Comparison of ENCODE assay signal across 8 cellular contexts in the genomic region with DNA sequence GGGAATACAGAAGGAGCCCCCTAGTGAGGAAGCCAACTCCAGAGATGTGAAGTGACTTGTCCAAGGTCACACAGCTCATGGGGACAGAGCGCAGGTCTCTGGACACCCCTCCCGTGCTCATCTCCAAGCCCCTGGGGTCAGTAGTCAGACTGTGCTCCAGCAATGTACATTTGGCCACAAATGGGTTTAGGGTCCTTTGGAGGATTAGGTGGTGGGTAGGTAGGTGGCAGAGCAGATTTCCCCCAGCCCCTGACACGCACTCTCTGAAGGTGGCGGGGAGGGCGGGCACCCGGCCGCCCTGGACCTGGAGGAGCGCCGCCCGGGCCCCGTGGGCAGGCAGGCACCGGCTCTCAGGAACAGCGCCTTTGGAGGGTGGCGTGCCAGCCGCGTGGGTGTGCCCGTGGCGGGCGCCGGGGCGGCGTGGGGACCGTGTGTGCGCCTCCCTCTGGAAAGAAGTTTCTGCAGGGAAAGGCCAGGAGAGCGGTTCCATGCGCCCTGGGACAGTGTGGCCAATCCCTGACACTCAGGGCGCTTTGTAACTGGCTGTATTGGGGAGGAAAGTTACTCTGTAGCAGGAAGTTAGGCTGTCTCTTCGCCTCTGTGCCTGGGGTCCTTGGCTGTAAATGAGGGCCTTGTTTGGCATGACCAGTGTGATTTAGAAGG. TPM values are rescaled to one million over a fixed set of nuclear protein-coding genes. Genes with fewer than 3 reads are reported as not detected.
DNase-seq lines count a peak whose midpoint lies in the region; ATAC-seq and TF ChIP-seq lines count a peak whose summit lies in the region.

No MANE protein-coding gene starts in this region.

- H3K27ac Mint-ChIP-seq in activated naive CD8-positive, alpha-beta T cell treated with anti-CD3 and anti-CD28 coated beads, Interleukin-2, amount 10 ng/mL, durations not matched to agents 7 days and 5 days: no peak overlapping the region
- H3K27ac Mint-ChIP-seq in CD4-positive, alpha-beta T cell: no peak overlapping the region

- H3K4me3 Mint-ChIP-seq in activated naive CD8-positive, alpha-beta T cell treated with anti-CD3 and anti-CD28 coated beads, Interleukin-2, amount 10 ng/mL, durations not matched to agents 7 days and 5 days: peak overlapping the region; percentile 16
- H3K4me3 Mint-ChIP-seq in CD4-positive, alpha-beta T cell: no peak overlapping the region

- intact Hi-C loops in CD4-positive, alpha-beta T cell (cut with DNase I, micrococcal nuclease): no loop called here

- H3K4me1 Mint-ChIP-seq in activated naive CD8-positive, alpha-beta T cell treated with anti-CD3 and anti-CD28 coated beads, Interleukin-2, amount 10 ng/mL, durations not matched to agents 7 days and 5 days: peaks cover 4% of the 10 kb centered on the region
- peaks cover 7% of the 10 kb centered on the region for H3K4me1 Mint-ChIP-seq in CD4-positive, alpha-beta T cell (ENCODE audit: low read depth)

- no peaks in the 10 kb centered on the region for H3K36me3 Mint-ChIP-seq in activated naive CD8-positive, alpha-beta T cell treated with anti-CD3 and anti-CD28 coated beads, Interleukin-2, amount 10 ng/mL, durations not matched to agents 7 days and 5 days
- H3K36me3 Mint-ChIP-seq in CD4-positive, alpha-beta T cell (ENCODE audit: low read depth): no peaks in the 10 kb centered on the region

- H3K27me3 Mint-ChIP-seq in activated naive CD8-positive, alpha-beta T cell treated with anti-CD3 and anti-CD28 coated beads, Interleukin-2, amount 10 ng/mL, durations not matched to agents 7 days and 5 days: peaks cover 64% of the 10 kb centered on the region
- H3K27me3 Mint-ChIP-seq in CD4-positive, alpha-beta T cell: peaks cover 78% of the 10 kb centered on the region

- no peaks in the 10 kb centered on the region for H3K9me3 Mint-ChIP-seq in activated naive CD8-positive, alpha-beta T cell treated with anti-CD3 and anti-CD28 coated beads, Interleukin-2, amount 10 ng/mL, durations not matched to agents 7 days and 5 days
- no peaks in the 10 kb centered on the region for H3K9me3 Mint-ChIP-seq in CD4-positive, alpha-beta T cell

- H3K9me3 ChIP-seq in CD4-positive, alpha-beta T cell (ENCODE audit: control insufficient read depth, low read length): no peaks in the 10 kb centered on the region

- peaks cover 64% of the 10 kb centered on the region for H3K27me3 ChIP-seq in CD4-positive, alpha-beta T cell (ENCODE audit: control insufficient read depth, insufficient read depth, low read length)

- no peak for TF ChIP-seq CTCF in GM10266 (IDR thresholded peaks at IDR 0.05; ENCODE audit: control insufficient read depth, insufficient read depth, low read depth, missing control alignments)
- TF ChIP-seq CTCF in CD4-positive, alpha-beta T cell (IDR thresholded peaks at IDR 0.05): no peak

- DNase-seq in GM10266 (ENCODE audit: extremely low spot score) (peak; percentile 35), iPS-NIHi11 (ENCODE audit: low spot score) (peak; percentile 43), retina (peak; percentile 34), NCI-H345 treated with DMSO at 0.1 percent for 48 hours (lab: John Stamatoyannopoulos, UW; ENCODE audit: unreplicated experiment) (no peak), AML-193 (lab: John Stamatoyannopoulos, UW) (no peak)
- no peak for DNase-seq in activated naive CD8-positive, alpha-beta T cell treated with anti-CD3 and anti-CD28 coated beads, Interleukin-2, amount 10 ng/mL, durations not matched to agents 7 days and 5 days
- DNase-seq in CD4-positive, alpha-beta T cell: no peak

- ATAC-seq in activated naive CD8-positive, alpha-beta T cell treated with anti-CD3 and anti-CD28 coated beads, Interleukin-2, amount 10 ng/mL, durations not matched to agents 7 days and 5 days (ENCODE audit: low read depth): peak; percentile 33
- no peak for ATAC-seq in CD4-positive, alpha-beta T cell (ENCODE audit: poor library complexity)
- no peak for ATAC-seq in GM18870 (IDR thresholded peaks at IDR 0.05; ENCODE audit: unreplicated experiment)

- CTCF ChIA-PET in CD4-positive, alpha-beta T cell (lab: Charles Lee): no interaction called here

- POLR2A ChIA-PET in activated naive CD8-positive, alpha-beta T cell treated with anti-CD3 and anti-CD28 coated beads, Interleukin-2, amount 10 ng/mL, durations not matched to agents 7 days and 5 days (lab: Charles Lee): no interaction called here
- POLR2A ChIA-PET in CD4-positive, alpha-beta T cell (lab: Charles Lee): no interaction called here

- H3K27ac ChIP-seq in CD4-positive, alpha-beta T cell (ENCODE audit: low read depth, low read length): no peak overlapping the region

RNA-seq across cellular contexts. Expression of gene WIPF3, which starts 1.0 kb away (rescaled TPM):
- total RNA-seq in activated naive CD8-positive, alpha-beta T cell treated with anti-CD3 and anti-CD28 coated beads, Interleukin-2, amount 10 ng/mL, durations not matched to agents 7 days and 5 days: not detected
- not detected for total RNA-seq in CD4-positive, alpha-beta T cell

Comparison
In these comparisons a context has a peak if more than half of its experiments do, and no peak if none do; other contexts are left out.
1. DNase-seq: peak in GM10266 (single experiment), iPS-NIHi11 (single experiment) and retina (single experiment); none in activated naive CD8-positive, alpha-beta T cell treated with anti-CD3 and anti-CD28 coated beads, Interleukin-2, amount 10 ng/mL, durations not matched to agents 7 days and 5 days (single experiment), NCI-H345 treated with DMSO at 0.1 percent for 48 hours (single experiment), CD4-positive, alpha-beta T cell (0 of 10) and AML-193 (0 of 2).